ENCODE assay signal across 9 cellular contexts in the genomic region with DNA sequence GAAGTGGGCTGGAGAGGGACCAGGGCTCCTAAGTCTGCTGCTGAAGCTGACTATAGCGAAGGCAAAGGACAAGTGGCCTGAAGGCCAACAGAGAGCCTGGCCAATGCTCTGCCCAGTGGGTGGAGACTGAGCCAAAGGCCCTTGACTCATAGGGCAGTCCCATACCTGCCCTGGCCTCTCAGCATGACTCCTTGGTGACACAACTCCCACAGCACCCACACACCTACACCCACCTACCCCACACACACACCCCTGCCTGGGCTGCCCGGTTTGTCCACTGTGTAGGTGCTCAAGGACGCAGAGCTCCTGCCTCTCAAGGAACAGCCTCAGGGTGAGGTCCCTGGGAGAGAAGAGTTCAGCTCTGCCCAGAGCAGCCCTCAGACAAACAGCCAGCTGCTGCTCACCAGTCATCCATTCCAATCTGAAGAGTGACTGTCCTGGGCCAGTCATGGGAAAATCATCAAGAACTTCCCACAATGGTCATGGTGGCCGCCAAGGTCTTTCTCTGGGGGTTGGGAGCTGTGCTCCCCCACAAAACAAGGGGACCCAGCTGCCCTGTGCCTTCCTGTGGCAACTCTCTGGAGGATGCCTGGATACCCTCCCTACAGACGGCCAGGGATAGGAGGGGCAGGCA. TPM values are rescaled to one million over a fixed set of nuclear protein-coding genes. Genes with fewer than 3 reads are reported as not detected.
A peak's percentile ranks its signal among the peaks of the same experiment; 100 is the strongest.
DNase-seq lines count a peak whose midpoint lies in the region; ATAC-seq, FAIRE-seq and TF ChIP-seq lines count a peak whose summit lies in the region.
"Had no signal": no experiment of that assay in that cellular context is flagged by ENCODE, and none has a peak within 500 bp of the region (broad histone marks: within the 10 kb centered on the region; RNA-seq: fewer than 3 reads in every experiment).

No MANE protein-coding gene starts in this region.

- H3K9me3 ChIP-seq in HepG2 (ENCODE audit: low read length): no peaks in the 10 kb centered on the region

- no peak for TF ChIP-seq POLR2A in HepG2 (IDR thresholded peaks at IDR 0.05; ENCODE audit: insufficient read depth in 1 of 2, low read depth in 2 of 2, low read length in 2 of 2)

- peaks cover 79% of the 10 kb centered on the region for H3K4me1 Mint-ChIP-seq in activated naive CD4-positive, alpha-beta T cell treated with anti-CD3 and anti-CD28 coated beads, Interleukin-2, amount 50 U/mL, for 24 hours

- BruUV-seq in HepG2 (replicated peaks; lab: Mats Ljungman, UMichigan): no TSS peak

- peaks cover 6 to 26% of the 10 kb centered on the region in 2 experiments for H3K36me3 ChIP-seq in HepG2 (replicated peaks in 1 of 2; ENCODE audit: control insufficient read depth in 1 of 2, insufficient read depth in 2 of 2, low read length in 2 of 2)

- TF ChIP-seq EP300 in HepG2 (IDR thresholded peaks at IDR 0.05; ENCODE audit: low read depth in 2 of 2, low read length in 2 of 2) (no peak), HepG2 (CRISPR knock-in tag; IDR thresholded peaks at IDR 0.05; ENCODE audit: borderline replicate concordance) (no peak)

- ATAC-seq in HepG2: peak; percentile 62
- no peak for ATAC-seq in GM19395 (IDR thresholded peaks at IDR 0.05; ENCODE audit: unreplicated experiment)

- H2AFZ ChIP-seq in HepG2 (ENCODE audit: low read length): no peak overlapping the region

- peak; percentile 27 for DNase-seq in stimulated activated CD4-positive, alpha-beta T cell treated with anti-CD3 and anti-CD28 coated beads, Interleukin-1b, Interleukin-23, amount 100 ng/mL, for 48 hours
- DNase-seq in stimulated activated CD4-positive, alpha-beta T cell treated with anti-CD3 and anti-CD28 coated beads, Interleukin-4, amount 100 ng/mL, for 1 hour: no peak
- no peak for DNase-seq in HepG2 (ENCODE audit: low spot score)
- no peak for DNase-seq in NCI-H1436 treated with DMSO at 0.1 percent for 48 hours (lab: John Stamatoyannopoulos, UW)
- DNase-seq in dorsolateral prefrontal cortex: no peak
- DNase-seq in retina: no peak
- DNase-seq: NCI-H446 had no signal

- no peak for TF ChIP-seq RAD21 in HepG2 (CRISPR knock-in tag; IDR thresholded peaks at IDR 0.05)

- intact Hi-C loops in HepG2 (cut with micrococcal nuclease; ENCODE audit: unreplicated experiment): no loop called here
- intact Hi-C loops in dorsolateral prefrontal cortex (cut with DNase I): no loop called here

- peaks cover 91% of the 10 kb centered on the region for H3K79me2 ChIP-seq in HepG2 (ENCODE audit: insufficient read depth, low read length)

- H3K4me3 ChIP-seq in HepG2 (replicated peaks in 1 of 3; ENCODE audit: insufficient read depth in 1 of 3, low read depth in 2 of 3, low read length in 3 of 3): no peak overlapping the region
- no peak overlapping the region for H3K4me3 ChIP-seq in dorsolateral prefrontal cortex

- H3K27me3 ChIP-seq in HepG2 (ENCODE audit: control insufficient read depth in 1 of 2, insufficient read depth in 2 of 2, low read length in 2 of 2): no peaks in the 10 kb centered on the region; a peak in 1 of 5 replicates
- H3K27me3 ChIP-seq in dorsolateral prefrontal cortex: no peaks in the 10 kb centered on the region

- H3K4me2 ChIP-seq in HepG2 (ENCODE audit: low read depth, low read length): no peak overlapping the region

- H3K27me3 Mint-ChIP-seq in activated naive CD4-positive, alpha-beta T cell treated with anti-CD3 and anti-CD28 coated beads, Interleukin-2, amount 50 U/mL, for 24 hours: no peaks in the 10 kb centered on the region

- H3K27ac ChIP-seq in HepG2 (ENCODE audit: extremely low read length, insufficient read depth, low read length) (no peak overlapping the region), dorsolateral prefrontal cortex (no peak overlapping the region)

- in situ Hi-C loops in HepG2 (cut with HindIII; ENCODE audit: extremely low pct_ligation_motif_present, low pct_unique_long_range_greater_than_20kb): no loop called here

- H4K20me1 ChIP-seq in HepG2 (ENCODE audit: insufficient read depth, low read length): peaks cover 43% of the 10 kb centered on the region

- H3K9ac ChIP-seq in HepG2 (ENCODE audit: insufficient read depth, low read depth, low read length): no peak overlapping the region

- no peak for FAIRE-seq in HepG2 (lab: Jason Lieb, UNC)

- CTCF ChIA-PET in HepG2 (lab: Yijun Ruan, JAX; ENCODE audit: low intra/inter-chr PET ratio, low total read pairs): no interaction called here

- no peaks in the 10 kb centered on the region for H3K9me3 Mint-ChIP-seq in activated naive CD4-positive, alpha-beta T cell treated with anti-CD3 and anti-CD28 coated beads, Interleukin-2, amount 50 U/mL, for 24 hours

- H3K36me3 Mint-ChIP-seq in activated naive CD4-positive, alpha-beta T cell treated with anti-CD3 and anti-CD28 coated beads, Interleukin-2, amount 50 U/mL, for 24 hours: peaks cover 23% of the 10 kb centered on the region

- POLR2A ChIA-PET in HepG2 (lab: Yijun Ruan, JAX): no interaction called here

- H3K4me1 ChIP-seq in HepG2 (ENCODE audit: insufficient read depth, low read length): peaks cover 53% of the 10 kb centered on the region

- H3K27ac Mint-ChIP-seq in activated naive CD4-positive, alpha-beta T cell treated with anti-CD3 and anti-CD28 coated beads, Interleukin-2, amount 50 U/mL, for 24 hours: peak overlapping the region; percentile 77

- 100% methylated on average over 3 of the region's 5 CpGs for WGBS in HepG2 (ENCODE audit: low lambda C conversion rate)

- H3K4me3 Mint-ChIP-seq in activated naive CD4-positive, alpha-beta T cell treated with anti-CD3 and anti-CD28 coated beads, Interleukin-2, amount 50 U/mL, for 24 hours: peak overlapping the region; percentile 52

- TF ChIP-seq CTCF in HepG2 (CRISPR knock-in tag; IDR thresholded peaks at IDR 0.05): no peak
- TF ChIP-seq CTCF in dorsolateral prefrontal cortex (IDR thresholded peaks at IDR 0.05 in 54 of 56, conservative IDR thresholded peaks at IDR 0.05 in 2 of 56; ENCODE audit: low read depth in 1 of 56, partially characterized antibody in 56 of 56): no peak

TF ChIP-seq in HepG2, 621 proteins besides CTCF, POLR2A, EP300 and RAD21 (continues in another document):
- TF ChIP-seq FOSL2 (CRISPR knock-in tag; IDR thresholded peaks at IDR 0.05) (peak; percentile 38; the same call in 1 of the 2 replicates), KLF16 (CRISPR knock-in tag; IDR thresholded peaks at IDR 0.05) (no peak)

RNA-seq across cellular contexts. Expression of gene TNIP1, which starts 5.0 kb away (rescaled TPM):
- 26.2 and 29.8 TPM in 2 replicates for total RNA-seq in HepG2 (2016; rRNA removed; fragmentation: Illumina TruSeq; extraction: Trizol)
- 11.3 and 13.0 TPM in 2 replicates for total RNA-seq in HepG2 (2016; cell fraction: cytosol; rRNA removed; fragmentation: Illumina TruSeq; extraction: Trizol; ENCODE audit: low read depth)
- total RNA-seq in HepG2 (2016; cell fraction: insoluble cytoplasmic fraction; rRNA removed; fragmentation: Illumina TruSeq; extraction: Trizol): 22.8 and 24.5 TPM in 2 replicates
- total RNA-seq in HepG2 (2016; cell fraction: membrane; rRNA removed; fragmentation: Illumina TruSeq; extraction: Trizol): 28.9 and 33.7 TPM in 2 replicates
- 16.2 and 22.2 TPM in 2 replicates for total RNA-seq in HepG2 (2016; cell fraction: nucleus; rRNA removed; fragmentation: Illumina TruSeq; extraction: Trizol)
- 45.9 and 48.7 TPM in 2 replicates for polyA plus RNA-seq in HepG2 (2011; rRNA removed)
- 40.8 and 45.3 TPM in 2 replicates for polyA plus RNA-seq in HepG2 (2011; cell fraction: cytosol; rRNA removed)
- 57.3 and 59.8 TPM in 2 replicates for polyA plus RNA-seq in HepG2 (2011; cell fraction: nucleus; rRNA removed)
- 52.5 and 57.8 TPM in 2 replicates for polyA plus RNA-seq in HepG2 (2012)
- polyA plus RNA-seq in HepG2 (2016; cell fraction: cytosol; fragmentation: Illumina TruSeq; extraction: Trizol; ENCODE audit: low read depth): 16.8 and 17.8 TPM in 2 replicates
- 26.4 and 35.7 TPM in 2 replicates for polyA plus RNA-seq in HepG2 (2016; cell fraction: insoluble cytoplasmic fraction; fragmentation: Illumina TruSeq; extraction: Trizol; ENCODE audit: low read depth)
- polyA plus RNA-seq in HepG2 (2016; cell fraction: membrane; fragmentation: Illumina TruSeq; extraction: Trizol; ENCODE audit: low read depth): 31.5 and 33.1 TPM in 2 replicates
- polyA plus RNA-seq in HepG2 (2016; cell fraction: nucleus; fragmentation: Illumina TruSeq; extraction: Trizol; ENCODE audit: insufficient read depth, low read depth): 29.8 and 34.0 TPM in 2 replicates
- polyA minus RNA-seq in HepG2 (2011; rRNA and poly(A)+ RNA removed; ENCODE audit: low replicate concordance): 45.2 and 73.0 TPM in 2 replicates
- 45.8 and 51.1 TPM in 2 replicates for polyA minus RNA-seq in HepG2 (2011; cell fraction: cytosol; rRNA and poly(A)+ RNA removed)
- 50.0 and 60.3 TPM in 2 replicates for polyA minus RNA-seq in HepG2 (2011; cell fraction: nucleus; rRNA and poly(A)+ RNA removed)
- 10 to 100 TPM; 39.3 to 76.8 (median 57.4) TPM for total RNA-seq in dorsolateral prefrontal cortex

RNA-seq across cellular contexts. Expression of gene GPX3, which starts 55.4 kb away (rescaled TPM):
- total RNA-seq in HepG2 (2016; rRNA removed; fragmentation: Illumina TruSeq; extraction: Trizol) (31.9 and 33.8 TPM in 2 replicates), dorsolateral prefrontal cortex (100 to 1,000 TPM in 5 of 120 experiments, 10 to 100 TPM in 115; 15.1 to 151 (median 46.9) TPM)
- 15.0 and 22.4 TPM in 2 replicates for total RNA-seq in HepG2 (2016; cell fraction: cytosol; rRNA removed; fragmentation: Illumina TruSeq; extraction: Trizol; ENCODE audit: low read depth)
- total RNA-seq in HepG2 (2016; cell fraction: insoluble cytoplasmic fraction; rRNA removed; fragmentation: Illumina TruSeq; extraction: Trizol): 27.5 and 35.1 TPM in 2 replicates
- 43.3 and 53.5 TPM in 2 replicates for total RNA-seq in HepG2 (2016; cell fraction: membrane; rRNA removed; fragmentation: Illumina TruSeq; extraction: Trizol)
- 37.4 and 44.4 TPM in 2 replicates for total RNA-seq in HepG2 (2016; cell fraction: nucleus; rRNA removed; fragmentation: Illumina TruSeq; extraction: Trizol)
- polyA plus RNA-seq in HepG2 (2011; rRNA removed): 1,506 and 1,892 TPM in 2 replicates
- polyA plus RNA-seq in HepG2 (2011; cell fraction: cytosol; rRNA removed): 1,827 and 1,911 TPM in 2 replicates
- 579 and 581 TPM in 2 replicates for polyA plus RNA-seq in HepG2 (2011; cell fraction: nucleus; rRNA removed)
- polyA plus RNA-seq in HepG2 (2012): 440 and 606 TPM in 2 replicates
- 58.7 and 88.7 TPM in 2 replicates for polyA plus RNA-seq in HepG2 (2016; cell fraction: cytosol; fragmentation: Illumina TruSeq; extraction: Trizol; ENCODE audit: low read depth)
- 65.0 and 89.5 TPM in 2 replicates for polyA plus RNA-seq in HepG2 (2016; cell fraction: insoluble cytoplasmic fraction; fragmentation: Illumina TruSeq; extraction: Trizol; ENCODE audit: low read depth)
- polyA plus RNA-seq in HepG2 (2016; cell fraction: membrane; fragmentation: Illumina TruSeq; extraction: Trizol; ENCODE audit: low read depth): 111 and 130 TPM in 2 replicates
- 94.5 and 99.0 TPM in 2 replicates for polyA plus RNA-seq in HepG2 (2016; cell fraction: nucleus; fragmentation: Illumina TruSeq; extraction: Trizol; ENCODE audit: insufficient read depth, low read depth)
- polyA minus RNA-seq in HepG2 (2011; rRNA and poly(A)+ RNA removed; ENCODE audit: low replicate concordance): 1.3 and 2,208 TPM in 2 replicates
- 329 and 350 TPM in 2 replicates for polyA minus RNA-seq in HepG2 (2011; cell fraction: cytosol; rRNA and poly(A)+ RNA removed)
- polyA minus RNA-seq in HepG2 (2011; cell fraction: nucleus; rRNA and poly(A)+ RNA removed): 159 and 243 TPM in 2 replicates
